ENCODE assay signal across 30 cellular contexts in genomic region chr1:198373376-198373775, GRCh38.
DNase-seq lines count a peak whose midpoint lies in the region; ATAC-seq and TF ChIP-seq lines count a peak whose summit lies in the region.
"Had no signal": no experiment of that assay in that cellular context is flagged by ENCODE, and none has a peak within 500 bp of the region (broad histone marks: within the 10 kb centered on the region; RNA-seq: fewer than 3 reads in every experiment).

No MANE protein-coding gene starts in this region.

- WGBS in aorta, 2 donors = 90 to 93% methylated on average over 3 of the region's 3 CpGs

- POLR2A ChIA-PET in MCF 10A (lab: Yijun Ruan, JAX) = interaction anchor here (0.6 to 1.3 kb wide), 2 partner anchors 8 to 277 kb away, joined by 3 read pairs; no protein-coding TSS in a partner anchor

- intact Hi-C loops in MCF 10A (cut with micrococcal nuclease) = no loop called here
- intact Hi-C loops in breast epithelium (cut with DNase I; ENCODE audit: low total_unique reads) = no loop called here
- intact Hi-C loops in activated T-helper 1 cell treated with anti-CD3 and anti-CD28 coated beads, Interleukin-12 subunit alpha, Interleukin-12 subunit beta, Interleukin-2, Interleukin-4 antibody, amounts not matched to agents 30 ng/mL and 10 ng/mL and 1 ng/mL, durations not matched to agents 14 hours and 24 hours and 36 hours (cut with micrococcal nuclease) = no loop called here
- intact Hi-C loops in aorta (cut with DNase I) = no loop called here

- CTCF ChIA-PET in MCF 10A (lab: Yijun Ruan, JAX) = interaction anchor here (0.6 to 1.1 kb wide), 5 partner anchors 17 to 78 kb away, joined by 3 to 6 read pairs (median 3); no protein-coding TSS in a partner anchor

- H3K9me3 ChIP-seq in breast epithelium (peaks cover 0 to 14% of the 10 kb centered on the region in 2 donors), aorta (ENCODE audit: control insufficient read depth, low read length) (peaks cover 4% of the 10 kb centered on the region)

- TF ChIP-seq CTCF in MCF 10A (IDR thresholded peaks at IDR 0.05; ENCODE audit: unreplicated experiment) = no peak
- no peak for TF ChIP-seq CTCF in breast epithelium (IDR thresholded peaks at IDR 0.05)
- no peak for TF ChIP-seq CTCF in fibroblast of pulmonary artery (IDR thresholded peaks at IDR 0.05; ENCODE audit: low read length, missing control alignments)

- no peaks in the 10 kb centered on the region for H3K36me3 Mint-ChIP-seq in MCF 10A (ENCODE audit: insufficient read depth, unreplicated experiment)
- H3K36me3 Mint-ChIP-seq in activated T-helper 1 cell treated with anti-CD3 and anti-CD28 coated beads, Interleukin-12 subunit alpha, Interleukin-12 subunit beta, Interleukin-2, Interleukin-4 antibody, amounts not matched to agents 30 ng/mL and 10 ng/mL and 1 ng/mL, durations not matched to agents 14 hours and 24 hours and 36 hours (ENCODE audit: low read depth) = peaks cover 3% of the 10 kb centered on the region
- H3K36me3 Mint-ChIP-seq: mesothelial cell of epicardium had no signal

- H3K4me1 ChIP-seq in breast epithelium (no peaks in the 10 kb centered on the region), aorta (ENCODE audit: control insufficient read depth in 1 of 2, insufficient read depth in 2 of 2, low read length in 2 of 2) (no peaks in the 10 kb centered on the region)
- H3K4me1 ChIP-seq: heart right ventricle, left lung had no signal

- no peak overlapping the region for H3K27ac Mint-ChIP-seq in MCF 10A (ENCODE audit: low read depth, unreplicated experiment)
- H3K27ac Mint-ChIP-seq in activated T-helper 1 cell treated with anti-CD3 and anti-CD28 coated beads, Interleukin-12 subunit alpha, Interleukin-12 subunit beta, Interleukin-2, Interleukin-4 antibody, amounts not matched to agents 30 ng/mL and 10 ng/mL and 1 ng/mL, durations not matched to agents 14 hours and 24 hours and 36 hours = no peak overlapping the region
- H3K27ac Mint-ChIP-seq: activated B cell treated with CpG ODN at 0.5 μM for 24 hours; activated CD8-positive, alpha-beta T cell treated with anti-CD3 and anti-CD28 coated beads, Interleukin-2, amount 10 ng/mL, durations not matched to agents 7 days and 5 days; activated naive CD8-positive, alpha-beta T cell treated with anti-CD3 and anti-CD28 coated beads, Interleukin-2, amount 50 U/mL, for 24 hours; CD8-positive, alpha-beta T cell; dendritic cell treated with granulocyte-macrophage colony-stimulating factor and Interleukin-4, amounts not matched to agents 40 ng/mL and 50 ng/mL, for 4 days; mesothelial cell of epicardium; naive thymus-derived CD4-positive, alpha-beta T cell had no signal

- DNase-seq in MCF 10A (ENCODE audit: unreplicated experiment) (peak; percentile 29), breast epithelium (ENCODE audit: low spot score in 2 of 2) (no peak), amniotic epithelial cell (ENCODE audit: low read depth) (peak; percentile 63), fibroblast of pulmonary artery (ENCODE audit: low read depth) (peak; percentile 40), hepatic stellate cell (ENCODE audit: low spot score) (no peak), KBM-7 (no peak), aorta (no peak)
- DNase-seq in activated T-helper 1 cell treated with anti-CD3 and anti-CD28 coated beads, Interleukin-12 subunit alpha, Interleukin-12 subunit beta, Interleukin-2, Interleukin-4 antibody, amounts not matched to agents 30 ng/mL and 10 ng/mL and 1 ng/mL, durations not matched to agents 14 hours and 24 hours and 36 hours (ENCODE audit: low spot score) = no peak
- DNase-seq: activated B cell treated with CpG ODN at 0.5 μM for 24 hours; activated CD8-positive, alpha-beta T cell treated with anti-CD3 and anti-CD28 coated beads, Interleukin-2, amount 10 ng/mL, durations not matched to agents 7 days and 5 days; activated gamma-delta T cell; activated naive CD8-positive, alpha-beta T cell treated with anti-CD3 and anti-CD28 coated beads, Interleukin-2, amount 50 U/mL, for 24 hours; activated T-cell treated with anti-CD3 and anti-CD28 coated beads for 4 hours; CD8-positive, alpha-beta T cell; DMS153; GF-D8; heart right ventricle; Kasumi-1; left lung; naive thymus-derived CD4-positive, alpha-beta T cell; NCI-H1092; NCI-H1930; NCI-H748 treated with DMSO at 0.1 percent for 48 hours; nucleus accumbens; Right ventricle myocardium superior; small intestine; stimulated activated CD4-positive, alpha-beta T cell treated with anti-CD3 and anti-CD28 coated beads, Interleukin-2, amount 100 ng/mL, for 24 hours; T-helper 9 cell had no signal

- TF ChIP-seq POLR2A in breast epithelium (IDR thresholded peaks at IDR 0.05) = no peak

- H3K27ac ChIP-seq in breast epithelium (no peak overlapping the region), aorta (ENCODE audit: low read depth in 1 of 2, low read length in 2 of 2) (no peak overlapping the region)
- H3K27ac ChIP-seq: heart right ventricle, left lung had no signal

- H3K27me3 ChIP-seq in breast epithelium = no peaks in the 10 kb centered on the region
- no peaks in the 10 kb centered on the region for H3K27me3 ChIP-seq in aorta (ENCODE audit: control insufficient read depth in 1 of 2, insufficient read depth in 2 of 2, low read length in 1 of 2)
- H3K27me3 ChIP-seq: heart right ventricle, left lung had no signal

- H3K4me1 Mint-ChIP-seq in MCF 10A (ENCODE audit: insufficient read depth, unreplicated experiment) = peaks cover 6% of the 10 kb centered on the region
- H3K4me1 Mint-ChIP-seq in activated T-helper 1 cell treated with anti-CD3 and anti-CD28 coated beads, Interleukin-12 subunit alpha, Interleukin-12 subunit beta, Interleukin-2, Interleukin-4 antibody, amounts not matched to agents 30 ng/mL and 10 ng/mL and 1 ng/mL, durations not matched to agents 14 hours and 24 hours and 36 hours (ENCODE audit: low read depth) = no peaks in the 10 kb centered on the region
- H3K4me1 Mint-ChIP-seq: activated B cell treated with CpG ODN at 0.5 μM for 24 hours, mesothelial cell of epicardium had no signal

- ATAC-seq in aorta (ENCODE audit: low FRiP score) = no peak
- ATAC-seq: activated CD8-positive, alpha-beta T cell treated with anti-CD3 and anti-CD28 coated beads, Interleukin-2, amount 10 ng/mL, durations not matched to agents 7 days and 5 days; activated naive CD8-positive, alpha-beta T cell treated with anti-CD3 and anti-CD28 coated beads, Interleukin-2, amount 50 U/mL, for 24 hours; CD8-positive, alpha-beta T cell; heart right ventricle; left lung; naive thymus-derived CD4-positive, alpha-beta T cell had no signal

- H3K27me3 Mint-ChIP-seq in MCF 10A (ENCODE audit: insufficient read depth, unreplicated experiment) = no peaks in the 10 kb centered on the region
- H3K27me3 Mint-ChIP-seq in activated T-helper 1 cell treated with anti-CD3 and anti-CD28 coated beads, Interleukin-12 subunit alpha, Interleukin-12 subunit beta, Interleukin-2, Interleukin-4 antibody, amounts not matched to agents 30 ng/mL and 10 ng/mL and 1 ng/mL, durations not matched to agents 14 hours and 24 hours and 36 hours (ENCODE audit: insufficient read depth) = peaks cover 5% of the 10 kb centered on the region
- H3K27me3 Mint-ChIP-seq: activated B cell treated with CpG ODN at 0.5 μM for 24 hours; activated naive CD8-positive, alpha-beta T cell treated with anti-CD3 and anti-CD28 coated beads, Interleukin-2, amount 50 U/mL, for 24 hours; dendritic cell treated with granulocyte-macrophage colony-stimulating factor and Interleukin-4, amounts not matched to agents 40 ng/mL and 50 ng/mL, for 4 days had no signal

- in situ Hi-C loops in KBM-7 (cut with MboI; ENCODE audit: low pct_unique_long_range_greater_than_20kb, low sequenced_read_pairs) = no loop called here

- no TSS peak for BruUV-seq in MCF 10A (replicated peaks; lab: Mats Ljungman, UMichigan)

- H3K4me3 Mint-ChIP-seq in MCF 10A (ENCODE audit: unreplicated experiment) = no peak overlapping the region
- H3K4me3 Mint-ChIP-seq in activated T-helper 1 cell treated with anti-CD3 and anti-CD28 coated beads, Interleukin-12 subunit alpha, Interleukin-12 subunit beta, Interleukin-2, Interleukin-4 antibody, amounts not matched to agents 30 ng/mL and 10 ng/mL and 1 ng/mL, durations not matched to agents 14 hours and 24 hours and 36 hours = no peak overlapping the region
- H3K4me3 Mint-ChIP-seq: activated B cell treated with CpG ODN at 0.5 μM for 24 hours; activated CD8-positive, alpha-beta T cell treated with anti-CD3 and anti-CD28 coated beads, Interleukin-2, amount 10 ng/mL, durations not matched to agents 7 days and 5 days; activated naive CD8-positive, alpha-beta T cell treated with anti-CD3 and anti-CD28 coated beads, Interleukin-2, amount 50 U/mL, for 24 hours; CD8-positive, alpha-beta T cell; dendritic cell treated with granulocyte-macrophage colony-stimulating factor and Interleukin-4, amounts not matched to agents 40 ng/mL and 50 ng/mL, for 4 days; mesothelial cell of epicardium; naive thymus-derived CD4-positive, alpha-beta T cell had no signal

- H3K4me3 ChIP-seq in breast epithelium = no peak overlapping the region
- no peak overlapping the region for H3K4me3 ChIP-seq in fibroblast of pulmonary artery (replicated peaks; ENCODE audit: low read depth, low read length)
- no peak overlapping the region for H3K4me3 ChIP-seq in aorta (ENCODE audit: low read length in 2 of 2)
- H3K4me3 ChIP-seq: heart right ventricle, left lung had no signal

- peaks cover 8% of the 10 kb centered on the region for H3K9me3 Mint-ChIP-seq in MCF 10A (ENCODE audit: unreplicated experiment)
- H3K9me3 Mint-ChIP-seq in activated T-helper 1 cell treated with anti-CD3 and anti-CD28 coated beads, Interleukin-12 subunit alpha, Interleukin-12 subunit beta, Interleukin-2, Interleukin-4 antibody, amounts not matched to agents 30 ng/mL and 10 ng/mL and 1 ng/mL, durations not matched to agents 14 hours and 24 hours and 36 hours = peaks cover 27% of the 10 kb centered on the region

- H3K36me3 ChIP-seq in breast epithelium (no peaks in the 10 kb centered on the region), aorta (ENCODE audit: control insufficient read depth in 1 of 2, insufficient read depth in 2 of 2, low read length in 1 of 2) (no peaks in the 10 kb centered on the region)
- H3K36me3 ChIP-seq: heart right ventricle, left lung had no signal

Comparison
In these comparisons a context has a peak if more than half of its experiments do, and no peak if none do; other contexts are left out.
1. DNase-seq: peak in MCF 10A (single experiment), amniotic epithelial cell (single experiment) and fibroblast of pulmonary artery (single experiment); none in breast epithelium (0 of 2), hepatic stellate cell (single experiment), activated T-helper 1 cell treated with anti-CD3 and anti-CD28 coated beads, Interleukin-12 subunit alpha, Interleukin-12 subunit beta, Interleukin-2, Interleukin-4 antibody, amounts not matched to agents 30 ng/mL and 10 ng/mL and 1 ng/mL, durations not matched to agents 14 hours and 24 hours and 36 hours (single experiment), KBM-7 (single experiment) and aorta (0 of 2).